Comparison of ENCODE assay signal across 1 cellular context in genomic region chr3:10508619-10509260, GRCh38.
TF ChIP-seq lines count a peak whose summit lies in the region.

No MANE protein-coding gene starts in this region.

TF ChIP-seq in liver, 16 proteins besides CTCF, POLR2A, EP300 and RAD21 (continued from another document):
- peak; percentile 87 for TF ChIP-seq REST (IDR thresholded peaks at IDR 0.05)
- TF ChIP-seq NR2F2 (IDR thresholded peaks at IDR 0.05): peak; percentile 98
- TF ChIP-seq HNF4A (conservative IDR thresholded peaks at IDR 0.05): peak; percentile 93 to 98
- TF ChIP-seq TAF1 (conservative IDR thresholded peaks at IDR 0.05): no peak
- TF ChIP-seq ATF3 (IDR thresholded peaks at IDR 0.05): peak; percentile 63
- peak; percentile 98 to 100 for TF ChIP-seq RXRA (IDR thresholded peaks at IDR 0.05)
- peak; percentile 73 for TF ChIP-seq HNF4G (IDR thresholded peaks at IDR 0.05)
